Comparison of ENCODE assay signal across 1 cellular context in the genomic region with DNA sequence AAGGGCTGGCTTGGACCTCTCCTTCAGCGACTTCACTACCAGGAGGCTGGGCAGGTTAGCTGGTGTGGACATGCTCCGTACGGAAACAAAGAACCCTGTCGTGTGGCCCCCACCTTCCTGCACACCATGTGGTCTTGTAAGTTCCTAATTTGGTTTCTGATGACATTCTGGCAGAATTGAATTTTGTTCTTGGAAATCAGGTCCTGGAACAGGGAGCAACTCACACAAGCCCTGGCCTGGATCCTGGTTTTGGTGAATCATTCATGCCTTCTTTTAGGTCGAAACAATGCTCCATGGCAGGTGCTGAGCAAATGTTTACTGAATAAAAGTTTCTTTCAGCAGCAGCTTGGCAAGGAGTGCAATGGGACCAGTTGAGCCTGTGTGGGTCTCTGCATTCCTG.
TF ChIP-seq lines count a peak whose summit lies in the region.

No MANE protein-coding gene starts in this region.

TF ChIP-seq in GM23338, 12 proteins besides CTCF, POLR2A, EP300 and RAD21 (continued from another document):
- TF ChIP-seq, protein P1, sequence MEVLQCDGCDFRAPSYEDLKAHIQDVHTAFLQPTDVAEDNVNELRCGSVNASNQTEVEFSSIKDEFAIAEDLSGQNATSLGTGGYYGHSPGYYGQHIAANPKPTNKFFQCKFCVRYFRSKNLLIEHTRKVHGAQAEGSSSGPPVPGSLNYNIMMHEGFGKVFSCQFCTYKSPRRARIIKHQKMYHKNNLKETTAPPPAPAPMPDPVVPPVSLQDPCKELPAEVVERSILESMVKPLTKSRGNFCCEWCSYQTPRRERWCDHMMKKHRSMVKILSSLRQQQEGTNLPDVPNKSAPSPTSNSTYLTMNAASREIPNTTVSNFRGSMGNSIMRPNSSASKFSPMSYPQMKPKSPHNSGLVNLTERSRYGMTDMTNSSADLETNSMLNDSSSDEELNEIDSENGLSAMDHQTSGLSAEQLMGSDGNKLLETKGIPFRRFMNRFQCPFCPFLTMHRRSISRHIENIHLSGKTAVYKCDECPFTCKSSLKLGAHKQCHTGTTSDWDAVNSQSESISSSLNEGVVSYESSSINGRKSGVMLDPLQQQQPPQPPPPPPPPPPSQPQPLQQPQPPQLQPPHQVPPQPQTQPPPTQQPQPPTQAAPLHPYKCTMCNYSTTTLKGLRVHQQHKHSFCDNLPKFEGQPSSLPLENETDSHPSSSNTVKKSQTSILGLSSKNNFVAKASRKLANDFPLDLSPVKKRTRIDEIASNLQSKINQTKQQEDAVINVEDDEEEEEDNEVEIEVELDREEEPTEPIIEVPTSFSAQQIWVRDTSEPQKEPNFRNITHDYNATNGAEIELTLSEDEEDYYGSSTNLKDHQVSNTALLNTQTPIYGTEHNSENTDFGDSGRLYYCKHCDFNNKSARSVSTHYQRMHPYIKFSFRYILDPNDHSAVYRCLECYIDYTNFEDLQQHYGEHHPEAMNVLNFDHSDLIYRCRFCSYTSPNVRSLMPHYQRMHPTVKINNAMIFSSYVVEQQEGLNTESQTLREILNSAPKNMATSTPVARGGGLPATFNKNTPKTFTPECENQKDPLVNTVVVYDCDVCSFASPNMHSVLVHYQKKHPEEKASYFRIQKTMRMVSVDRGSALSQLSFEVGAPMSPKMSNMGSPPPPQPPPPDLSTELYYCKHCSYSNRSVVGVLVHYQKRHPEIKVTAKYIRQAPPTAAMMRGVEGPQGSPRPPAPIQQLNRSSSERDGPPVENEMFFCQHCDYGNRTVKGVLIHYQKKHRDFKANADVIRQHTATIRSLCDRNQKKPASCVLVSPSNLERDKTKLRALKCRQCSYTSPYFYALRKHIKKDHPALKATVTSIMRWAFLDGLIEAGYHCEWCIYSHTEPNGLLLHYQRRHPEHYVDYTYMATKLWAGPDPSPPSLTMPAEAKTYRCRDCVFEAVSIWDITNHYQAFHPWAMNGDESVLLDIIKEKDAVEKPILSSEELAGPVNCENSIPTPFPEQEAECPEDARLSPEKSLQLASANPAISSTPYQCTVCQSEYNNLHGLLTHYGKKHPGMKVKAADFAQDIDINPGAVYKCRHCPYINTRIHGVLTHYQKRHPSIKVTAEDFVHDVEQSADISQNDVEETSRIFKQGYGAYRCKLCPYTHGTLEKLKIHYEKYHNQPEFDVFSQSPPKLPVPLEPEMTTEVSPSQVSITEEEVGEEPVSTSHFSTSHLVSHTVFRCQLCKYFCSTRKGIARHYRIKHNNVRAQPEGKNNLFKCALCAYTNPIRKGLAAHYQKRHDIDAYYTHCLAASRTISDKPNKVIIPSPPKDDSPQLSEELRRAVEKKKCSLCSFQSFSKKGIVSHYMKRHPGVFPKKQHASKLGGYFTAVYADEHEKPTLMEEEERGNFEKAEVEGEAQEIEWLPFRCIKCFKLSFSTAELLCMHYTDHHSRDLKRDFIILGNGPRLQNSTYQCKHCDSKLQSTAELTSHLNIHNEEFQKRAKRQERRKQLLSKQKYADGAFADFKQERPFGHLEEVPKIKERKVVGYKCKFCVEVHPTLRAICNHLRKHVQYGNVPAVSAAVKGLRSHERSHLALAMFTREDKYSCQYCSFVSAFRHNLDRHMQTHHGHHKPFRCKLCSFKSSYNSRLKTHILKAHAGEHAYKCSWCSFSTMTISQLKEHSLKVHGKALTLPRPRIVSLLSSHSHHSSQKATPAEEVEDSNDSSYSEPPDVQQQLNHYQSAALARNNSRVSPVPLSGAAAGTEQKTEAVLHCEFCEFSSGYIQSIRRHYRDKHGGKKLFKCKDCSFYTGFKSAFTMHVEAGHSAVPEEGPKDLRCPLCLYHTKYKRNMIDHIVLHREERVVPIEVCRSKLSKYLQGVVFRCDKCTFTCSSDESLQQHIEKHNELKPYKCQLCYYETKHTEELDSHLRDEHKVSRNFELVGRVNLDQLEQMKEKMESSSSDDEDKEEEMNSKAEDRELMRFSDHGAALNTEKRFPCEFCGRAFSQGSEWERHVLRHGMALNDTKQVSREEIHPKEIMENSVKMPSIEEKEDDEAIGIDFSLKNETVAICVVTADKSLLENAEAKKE (CRISPR knock-in tag; IDR thresholded peaks at IDR 0.05), result no peak
- TF ChIP-seq JUNB (IDR thresholded peaks at IDR 0.05; ENCODE audit: unreplicated experiment), result no peak
